Comparison of ENCODE assay signal across 18 cellular contexts in genomic region chr6:142827356-142827755, GRCh38.
A peak's percentile ranks its signal among the peaks of the same experiment; 100 is the strongest.
DNase-seq lines count a peak whose midpoint lies in the region; ATAC-seq and TF ChIP-seq lines count a peak whose summit lies in the region.
"Had no signal": no experiment of that assay in that cellular context is flagged by ENCODE, and none has a peak within 500 bp of the region (broad histone marks: within the 10 kb centered on the region; RNA-seq: fewer than 3 reads in every experiment).

No MANE protein-coding gene starts in this region.

- TF ChIP-seq POLR2A in gastrocnemius medialis (IDR thresholded peaks at IDR 0.05) = peak in 1 of 2 donors; percentile 32

- H3K27me3 ChIP-seq in RWPE2 (ENCODE audit: insufficient read depth, poor library complexity, severe bottlenecking) (no peaks in the 10 kb centered on the region), duodenal mucosa (ENCODE audit: control insufficient read depth in 1 of 2, insufficient read depth in 2 of 2, low read length in 2 of 2) (no peaks in the 10 kb centered on the region), left lung (no peaks in the 10 kb centered on the region), gastrocnemius medialis (no peaks in the 10 kb centered on the region)
- H3K27me3 ChIP-seq: ovary had no signal

- H3K4me3 ChIP-seq in RWPE2 (ENCODE audit: severe bottlenecking) (no peak overlapping the region), duodenal mucosa (ENCODE audit: low read depth in 1 of 2, low read length in 2 of 2) (peak overlapping the region; percentile 1 to 32), left lung (no peak overlapping the region), gastrocnemius medialis (no peak overlapping the region)
- H3K4me3 ChIP-seq: HAP-1, ovary had no signal

- H3K9ac ChIP-seq in duodenal mucosa (ENCODE audit: low read depth in 1 of 2, low read length in 2 of 2) = no peak overlapping the region

- TF ChIP-seq CTCF in RWPE2 (IDR thresholded peaks at IDR 0.05; ENCODE audit: poor library complexity, severe bottlenecking) = no peak
- TF ChIP-seq CTCF in left lung (IDR thresholded peaks at IDR 0.05) = no peak
- no peak for TF ChIP-seq CTCF in gastrocnemius medialis (IDR thresholded peaks at IDR 0.05 in 4 of 5, conservative IDR thresholded peaks at IDR 0.05 in 1 of 5)
- no peak for TF ChIP-seq CTCF in GM10248 (IDR thresholded peaks at IDR 0.05; ENCODE audit: control extremely low read depth, extremely low read depth, low read depth, missing control alignments)

- intact Hi-C loops in left lung (cut with DNase I) = loop anchor here in 1 of 2 donors (10.0 kb wide), 1 partner anchor 117 kb away; the partner anchor contains the start of gene HIVEP2
- intact Hi-C loops in gastrocnemius medialis (cut with DNase I; ENCODE audit: low total_unique reads) = no loop called here

- H3K27ac ChIP-seq in RWPE2 (ENCODE audit: poor library complexity, severe bottlenecking) (no peak overlapping the region), duodenal mucosa (ENCODE audit: low read depth, low read length) (peak overlapping the region; percentile 11), left lung (peak overlapping the region in 1 of 2 donors; percentile 45), gastrocnemius medialis (peak overlapping the region; percentile 27 to 59 (median 52))
- H3K27ac ChIP-seq: ovary had no signal

- peaks cover 7% of the 10 kb centered on the region for H3K4me1 ChIP-seq in RWPE2 (ENCODE audit: insufficient read depth, poor library complexity, severe bottlenecking)
- H3K4me1 ChIP-seq in duodenal mucosa (ENCODE audit: control insufficient read depth in 1 of 2, insufficient read depth in 2 of 2, low read length in 2 of 2) = peaks cover 11 to 26% of the 10 kb centered on the region in 2 donors
- no peaks in the 10 kb centered on the region for H3K4me1 ChIP-seq in left lung
- H3K4me1 ChIP-seq in gastrocnemius medialis = peaks cover 60% of the 10 kb centered on the region in 2 donors
- H3K4me1 ChIP-seq: HAP-1 had no signal

- in situ Hi-C loops in gastrocnemius medialis (cut with MboI; ENCODE audit: low sequenced_read_pairs in 4 of 4) = loop anchor here in 1 of 4 donors (25.0 kb wide), 1 partner anchor 110 kb away; the partner anchor contains the start of gene HIVEP2

- POLR2A ChIA-PET in GM10248 (lab: Yijun Ruan, JAX) = no interaction called here

- no peaks in the 10 kb centered on the region for H3K36me3 ChIP-seq in RWPE2 (ENCODE audit: low read depth)
- H3K36me3 ChIP-seq in duodenal mucosa (ENCODE audit: control insufficient read depth in 1 of 2, insufficient read depth in 2 of 2, low read length in 2 of 2) = no peaks in the 10 kb centered on the region
- no peaks in the 10 kb centered on the region for H3K36me3 ChIP-seq in left lung
- H3K36me3 ChIP-seq in gastrocnemius medialis = no peaks in the 10 kb centered on the region
- H3K36me3 ChIP-seq: HAP-1, ovary had no signal

- H3K9me3 ChIP-seq in RWPE2 (ENCODE audit: severe bottlenecking) (no peaks in the 10 kb centered on the region), duodenal mucosa (ENCODE audit: control insufficient read depth in 1 of 2, low read length in 2 of 2) (no peaks in the 10 kb centered on the region), left lung (no peaks in the 10 kb centered on the region), gastrocnemius medialis (no peaks in the 10 kb centered on the region)
- H3K9me3 ChIP-seq: HAP-1, ovary had no signal

- CTCF ChIA-PET in GM10248 (lab: Yijun Ruan, JAX) = interaction anchor here (1.4 to 18.5 kb wide), 3 partner anchors 3 to 115 kb away, joined by 3 to 196 read pairs (median 196); no protein-coding TSS in a partner anchor

- ATAC-seq in RWPE2 (ENCODE audit: low read depth) (peak; percentile 29; the same call in 2 of the 3 replicates), left lung (peak; percentile 72), gastrocnemius medialis (peak; percentile 65 to 66), GM18498 (IDR thresholded peaks at IDR 0.05; ENCODE audit: unreplicated experiment) (no peak)
- no peak for ATAC-seq in activated CD4-positive, CD25-positive, alpha-beta regulatory T cell treated with anti-CD3 and anti-CD28 coated beads, Interleukin-2, amount 50 U/mL, for 24 hours

- DNase-seq in RWPE2 (ENCODE audit: low spot score) = no peak
- peak in 1 of 2 donors; percentile 43 for DNase-seq in left lung
- no peak for DNase-seq in gastrocnemius medialis
- no peak for DNase-seq in GM10248 (ENCODE audit: extremely low spot score)
- no peak for DNase-seq in activated gamma-delta T cell treated with Interleukin-2 at 50 U/mL for 16 hours
- DNase-seq: activated CD4-positive, alpha-beta T cell treated with anti-CD3 and anti-CD28 coated beads, Interleukin-2, amount 50 U/mL, for 4 hours; activated effector memory CD4-positive, alpha-beta T cell treated with anti-CD3 and anti-CD28 coated beads, Interleukin-2, amount 50 U/mL, for 16 hours; caudate nucleus; DMS79 treated with DMSO at 0.1 percent for 48 hours; glutamatergic neuron; NCI-H187 treated with DMSO at 0.1 percent for 48 hours; NCI-H69; ovary; T-helper 9 cell had no signal

Comparison
In these comparisons a context has a peak if more than half of its experiments do, and no peak if none do; other contexts are left out.
1. ATAC-seq: peak in RWPE2 (single experiment), left lung (single experiment) and gastrocnemius medialis (2 of 2); none in activated CD4-positive, CD25-positive, alpha-beta regulatory T cell treated with anti-CD3 and anti-CD28 coated beads, Interleukin-2, amount 50 U/mL, for 24 hours (0 of 2) and GM18498 (single experiment).
2. H3K4me3 ChIP-seq: peak in duodenal mucosa (2 of 2); none in RWPE2 (single experiment), left lung (0 of 2) and gastrocnemius medialis (0 of 4).